ENCODE assay signal across 28 cellular contexts in genomic region chr9:10403283-10403682, GRCh38.
"Had no signal": no experiment of that assay in that cellular context is flagged by ENCODE, and none has a peak within 500 bp of the region (broad histone marks: within the 10 kb centered on the region; RNA-seq: fewer than 3 reads in every experiment).

No MANE protein-coding gene starts in this region.

- DNase-seq: natural killer cell; occipital lobe; ovary; posterior cingulate gyrus; psoas muscle; right cardiac atrium; spleen; stimulated activated CD4-positive, alpha-beta T cell treated with anti-CD3 and anti-CD28 coated beads, Interleukin-12 subunit alpha, Interleukin-12 subunit beta, amount 100 ng/mL, for 4 hours; stimulated activated CD4-positive, alpha-beta T cell treated with anti-CD3 and anti-CD28 coated beads, Interleukin-1b, Interleukin-23, amount 100 ng/mL, for 48 hours; stimulated activated CD4-positive, alpha-beta T cell treated with anti-CD3 and anti-CD28 coated beads, Interleukin-4, amount 100 ng/mL, for 1 hour; stimulated activated CD4-positive, alpha-beta T cell treated with anti-CD3 and anti-CD28 coated beads, Interleukin-4, amount 100 ng/mL, for 4 hours; stimulated activated CD8-positive, alpha-beta memory T cell treated with anti-CD3 and anti-CD28 coated beads, Interleukin-4, amount 100 ng/mL, for 48 hours; stimulated activated naive CD4-positive, alpha-beta T cell; stimulated activated naive CD8-positive, alpha-beta T cell treated with anti-CD3 and anti-CD28 coated beads, Interleukin-15, amount 100 ng/mL, for 72 hours; stimulated activated naive CD8-positive, alpha-beta T cell treated with anti-CD3 and anti-CD28 coated beads, Interleukin-15, Interleukin-2, amounts not matched to agents 100 U/mL and 50 U/mL, for 24 hours; substantia nigra; testis; tibial artery; transverse colon; upper lobe of right lung; uterus had no signal

- ATAC-seq: natural killer cell; psoas muscle; right cardiac atrium; sciatic nerve; stimulated activated memory B cell treated with anti-CD40 and anti-IgM and Interleukin-4, amounts not matched to agents 10 μg/mL and 1 μg/mL and 100 μg/mL, for 72 hours; stimulated activated naive CD8-positive, alpha-beta T cell treated with anti-CD3 and anti-CD28 coated beads, Interleukin-15, amount 100 ng/mL, for 72 hours; stimulated activated naive CD8-positive, alpha-beta T cell treated with anti-CD3 and anti-CD28 coated beads, Interleukin-15, Interleukin-2, amounts not matched to agents 100 U/mL and 50 U/mL, for 24 hours; upper lobe of right lung had no signal

- H3K9ac ChIP-seq: neural progenitor cell, parathyroid adenoma had no signal

- H3K79me2 ChIP-seq: parathyroid adenoma had no signal

- H3K27ac ChIP-seq: neural progenitor cell, ovary, parathyroid adenoma, psoas muscle, skin epidermis, spleen, suprapubic skin, testis, tibial artery, transverse colon, upper lobe of right lung, uterus had no signal

- H3K4me3 ChIP-seq: neural progenitor cell, ovary, psoas muscle, skin epidermis, smooth muscle cell, spleen, suprapubic skin, testis, tibial artery, transverse colon, upper lobe of right lung, uterus had no signal

- H3K36me3 ChIP-seq: neural progenitor cell, ovary, spleen, suprapubic skin, tibial artery, transverse colon, upper lobe of right lung, uterus had no signal

- H3K4me1 ChIP-seq: neural progenitor cell, parathyroid adenoma, psoas muscle, spleen, suprapubic skin, testis, tibial artery, transverse colon, upper lobe of right lung, uterus had no signal

- H2AFZ ChIP-seq: neural progenitor cell, parathyroid adenoma had no signal

- H3K9me3 ChIP-seq: ovary, psoas muscle, spleen, suprapubic skin, testis, tibial artery, transverse colon, upper lobe of right lung, uterus had no signal

- H3K27me3 ChIP-seq: neural progenitor cell, ovary, spleen, suprapubic skin, testis, tibial artery, transverse colon, upper lobe of right lung, uterus had no signal

- H3K4me2 ChIP-seq: neural progenitor cell, smooth muscle cell had no signal
